8 cellular contexts compared by ENCODE assay signal in the genomic region with DNA sequence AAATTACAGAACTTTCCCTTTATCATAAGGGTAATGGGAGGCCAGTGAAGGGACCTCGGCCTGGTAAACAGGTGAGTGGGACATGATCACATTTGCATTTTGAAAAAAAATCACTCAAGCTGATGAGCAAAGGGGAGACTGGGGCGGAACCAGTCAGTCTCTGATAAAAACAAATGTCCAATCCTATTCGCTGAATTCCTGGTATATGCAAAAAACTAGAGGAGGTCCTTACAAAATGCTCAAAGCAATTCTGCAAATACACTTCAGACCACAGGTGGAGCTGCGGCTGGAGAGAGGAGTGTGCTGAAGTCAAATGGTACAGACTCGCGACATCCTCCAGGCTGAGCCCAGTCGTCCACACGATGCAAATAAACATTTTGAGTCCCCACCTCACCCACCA.
DNase-seq lines count a peak whose midpoint lies in the region; ATAC-seq and TF ChIP-seq lines count a peak whose summit lies in the region.
"Had no signal": no experiment of that assay in that cellular context is flagged by ENCODE, and none has a peak within 500 bp of the region (broad histone marks: within the 10 kb centered on the region; RNA-seq: fewer than 3 reads in every experiment).

No MANE protein-coding gene starts in this region.

- no peak overlapping the region for H3K9ac ChIP-seq in Loucy (ENCODE audit: low read depth, low read length, poor library complexity, severe bottlenecking)

- TF ChIP-seq CTCF in Loucy (conservative IDR thresholded peaks at IDR 0.05; ENCODE audit: low read length) (peak; percentile 63), GM10266 (IDR thresholded peaks at IDR 0.05; ENCODE audit: control insufficient read depth, insufficient read depth, low read depth, missing control alignments) (no peak)

- no peaks in the 10 kb centered on the region for H3K36me3 ChIP-seq in Loucy (ENCODE audit: insufficient read depth, low read length)

- H3K4me2 ChIP-seq in Loucy (ENCODE audit: low read depth, low read length, poor library complexity, severe bottlenecking): no peak overlapping the region

- no peaks in the 10 kb centered on the region for H3K9me3 ChIP-seq in Loucy (ENCODE audit: insufficient read depth, low read depth, low read length)

- no peaks in the 10 kb centered on the region for H3K27me3 ChIP-seq in Loucy (ENCODE audit: insufficient read depth, low read length, poor library complexity, severe bottlenecking)

- H4K20me1 ChIP-seq in Loucy (ENCODE audit: insufficient read depth, low read length, poor library complexity, severe bottlenecking): peaks cover 20% of the 10 kb centered on the region

- peak overlapping the region; percentile 67 for H3K4me3 Mint-ChIP-seq in activated naive CD8-positive, alpha-beta T cell treated with anti-CD3 and anti-CD28 coated beads, Interleukin-2, amount 50 U/mL, for 24 hours
- peak overlapping the region; percentile 49 to 82 (median 66) for H3K4me3 Mint-ChIP-seq in naive B cell
- H3K4me3 Mint-ChIP-seq in stimulated activated effector memory CD8-positive, alpha-beta T cell treated with anti-CD3 and anti-CD28 coated beads, Interleukin-12 subunit alpha, Interleukin-12 subunit beta, amount 100 ng/mL, for 72 hours: no peak overlapping the region

- H3K4me1 ChIP-seq in Loucy (ENCODE audit: insufficient read depth, low read length, poor library complexity, severe bottlenecking): peaks cover 46% of the 10 kb centered on the region

- peak overlapping the region; percentile 88 for H3K27ac Mint-ChIP-seq in activated naive CD8-positive, alpha-beta T cell treated with anti-CD3 and anti-CD28 coated beads, Interleukin-2, amount 50 U/mL, for 24 hours
- H3K27ac Mint-ChIP-seq in naive B cell: peak overlapping the region; percentile 77 to 98 (median 94)
- no peak overlapping the region for H3K27ac Mint-ChIP-seq in stimulated activated effector memory CD8-positive, alpha-beta T cell treated with anti-CD3 and anti-CD28 coated beads, Interleukin-12 subunit alpha, Interleukin-12 subunit beta, amount 100 ng/mL, for 72 hours

- H3K36me3 Mint-ChIP-seq in activated naive CD8-positive, alpha-beta T cell treated with anti-CD3 and anti-CD28 coated beads, Interleukin-2, amount 50 U/mL, for 24 hours (ENCODE audit: low read depth): no peaks in the 10 kb centered on the region
- H3K36me3 Mint-ChIP-seq in naive B cell: no peaks in the 10 kb centered on the region
- H3K36me3 Mint-ChIP-seq in stimulated activated effector memory CD8-positive, alpha-beta T cell treated with anti-CD3 and anti-CD28 coated beads, Interleukin-12 subunit alpha, Interleukin-12 subunit beta, amount 100 ng/mL, for 72 hours: no peaks in the 10 kb centered on the region
- H3K36me3 Mint-ChIP-seq: brain had no signal

- H3K79me2 ChIP-seq in Loucy (ENCODE audit: insufficient read depth, low read length): peaks cover 64% of the 10 kb centered on the region

- ATAC-seq in activated naive CD8-positive, alpha-beta T cell treated with anti-CD3 and anti-CD28 coated beads, Interleukin-2, amount 50 U/mL, for 24 hours: peak; percentile 55
- ATAC-seq in naive B cell (ENCODE audit: low read depth in 2 of 2): peak; percentile 64 to 73
- ATAC-seq in GM19455 (IDR thresholded peaks at IDR 0.05; ENCODE audit: unreplicated experiment): no peak
- no peak for ATAC-seq in stimulated activated effector memory CD8-positive, alpha-beta T cell treated with anti-CD3 and anti-CD28 coated beads, Interleukin-12 subunit alpha, Interleukin-12 subunit beta, amount 100 ng/mL, for 72 hours

- no peak overlapping the region for H2AFZ ChIP-seq in Loucy (ENCODE audit: low read length)

- no peaks in the 10 kb centered on the region for H3K9me3 Mint-ChIP-seq in activated naive CD8-positive, alpha-beta T cell treated with anti-CD3 and anti-CD28 coated beads, Interleukin-2, amount 50 U/mL, for 24 hours
- no peaks in the 10 kb centered on the region for H3K9me3 Mint-ChIP-seq in naive B cell
- no peaks in the 10 kb centered on the region for H3K9me3 Mint-ChIP-seq in stimulated activated effector memory CD8-positive, alpha-beta T cell treated with anti-CD3 and anti-CD28 coated beads, Interleukin-12 subunit alpha, Interleukin-12 subunit beta, amount 100 ng/mL, for 72 hours
- H3K9me3 Mint-ChIP-seq: brain had no signal

- DNase-seq in GF-D8 (lab: John Stamatoyannopoulos, UW) (peak; percentile 43), naive B cell (peak; percentile 58), GM10266 (ENCODE audit: extremely low spot score) (no peak)
- DNase-seq in activated naive CD8-positive, alpha-beta T cell treated with anti-CD3 and anti-CD28 coated beads, Interleukin-2, amount 50 U/mL, for 24 hours: peak; percentile 47
- no peak for DNase-seq in stimulated activated effector memory CD8-positive, alpha-beta T cell treated with anti-CD3 and anti-CD28 coated beads, Interleukin-12 subunit alpha, Interleukin-12 subunit beta, amount 100 ng/mL, for 72 hours (ENCODE audit: low spot score in 2 of 2)

- peaks cover 98% of the 10 kb centered on the region for H3K4me1 Mint-ChIP-seq in activated naive CD8-positive, alpha-beta T cell treated with anti-CD3 and anti-CD28 coated beads, Interleukin-2, amount 50 U/mL, for 24 hours
- H3K4me1 Mint-ChIP-seq in naive B cell: peaks cover 67 to 94% (median 93%) of the 10 kb centered on the region in 3 donors
- peaks cover 65% of the 10 kb centered on the region for H3K4me1 Mint-ChIP-seq in stimulated activated effector memory CD8-positive, alpha-beta T cell treated with anti-CD3 and anti-CD28 coated beads, Interleukin-12 subunit alpha, Interleukin-12 subunit beta, amount 100 ng/mL, for 72 hours

- H3F3A ChIP-seq in Loucy (ENCODE audit: low read depth): peaks cover 3% of the 10 kb centered on the region; the same call in 1 of the 2 replicates

- no peak overlapping the region for H3K4me3 ChIP-seq in Loucy (ENCODE audit: low read length, poor library complexity, severe bottlenecking)

- no peaks in the 10 kb centered on the region for H3K27me3 Mint-ChIP-seq in activated naive CD8-positive, alpha-beta T cell treated with anti-CD3 and anti-CD28 coated beads, Interleukin-2, amount 50 U/mL, for 24 hours
- no peaks in the 10 kb centered on the region for H3K27me3 Mint-ChIP-seq in naive B cell
- H3K27me3 Mint-ChIP-seq: brain had no signal

- H3K9me2 ChIP-seq in Loucy (replicated peaks; ENCODE audit: low read depth, low read length): no peaks in the 10 kb centered on the region

Comparison
In these comparisons a context has a peak if more than half of its experiments do, and no peak if none do; other contexts are left out.
1. DNase-seq: peak in GF-D8 (single experiment), activated naive CD8-positive, alpha-beta T cell treated with anti-CD3 and anti-CD28 coated beads, Interleukin-2, amount 50 U/mL, for 24 hours (single experiment) and naive B cell (single experiment); none in stimulated activated effector memory CD8-positive, alpha-beta T cell treated with anti-CD3 and anti-CD28 coated beads, Interleukin-12 subunit alpha, Interleukin-12 subunit beta, amount 100 ng/mL, for 72 hours (0 of 2) and GM10266 (single experiment).
2. ATAC-seq: peak in activated naive CD8-positive, alpha-beta T cell treated with anti-CD3 and anti-CD28 coated beads, Interleukin-2, amount 50 U/mL, for 24 hours (single experiment) and naive B cell (2 of 2); none in GM19455 (single experiment) and stimulated activated effector memory CD8-positive, alpha-beta T cell treated with anti-CD3 and anti-CD28 coated beads, Interleukin-12 subunit alpha, Interleukin-12 subunit beta, amount 100 ng/mL, for 72 hours (single experiment).